19 cellular contexts compared by ENCODE assay signal in genomic region chr9:77726289-77726688, GRCh38.
DNase-seq lines count a peak whose midpoint lies in the region; ATAC-seq and TF ChIP-seq lines count a peak whose summit lies in the region.
"Had no signal": no experiment of that assay in that cellular context is flagged by ENCODE, and none has a peak within 500 bp of the region (broad histone marks: within the 10 kb centered on the region; RNA-seq: fewer than 3 reads in every experiment).

No MANE protein-coding gene starts in this region.

- H3K9me3 ChIP-seq in MG63, result no peaks in the 10 kb centered on the region
- H3K9me3 ChIP-seq: thoracic aorta had no signal

- no peaks in the 10 kb centered on the region for H3K36me3 ChIP-seq in MG63

- H3K27ac Mint-ChIP-seq in stimulated activated naive CD8-positive, alpha-beta T cell treated with anti-CD3 and anti-CD28 coated beads, Interleukin-15, Interleukin-2, amounts not matched to agents 100 ng/mL and 50 ng/mL, for 24 hours, result peak overlapping the region; percentile 88
- H3K27ac Mint-ChIP-seq in WTC11, result peak overlapping the region; percentile 16
- peak overlapping the region in 4 of 5 experiments; percentile 1 to 77 (median 26) for H3K27ac Mint-ChIP-seq in brain

- no peak for DNase-seq in stimulated activated naive CD8-positive, alpha-beta T cell treated with anti-CD3 and anti-CD28 coated beads, Interleukin-15, Interleukin-2, amounts not matched to agents 100 U/mL and 50 U/mL, for 24 hours
- DNase-seq in WTC11 (ENCODE audit: low spot score), result no peak
- DNase-seq in MG63, result no peak
- DNase-seq in Right ventricle myocardium superior, result no peak
- DNase-seq: amniotic stem cell, dermis blood vessel endothelial cell, Kasumi-1, kidney glomerular epithelial cell, NCI-H1105, NCI-H446, occipital lobe, OCI-M1, SW 1271 had no signal

- H3K4me3 ChIP-seq in MG63, result no peak overlapping the region
- H3K4me3 ChIP-seq: lung, skin epidermis, thoracic aorta had no signal

- peak overlapping the region; percentile 7 for H3K4me3 Mint-ChIP-seq in stimulated activated naive CD8-positive, alpha-beta T cell treated with anti-CD3 and anti-CD28 coated beads, Interleukin-15, Interleukin-2, amounts not matched to agents 100 ng/mL and 50 ng/mL, for 24 hours
- H3K4me3 Mint-ChIP-seq in WTC11 (no peak overlapping the region), brain (no peak overlapping the region)

- no peaks in the 10 kb centered on the region for H3K9me3 Mint-ChIP-seq in stimulated activated naive CD8-positive, alpha-beta T cell treated with anti-CD3 and anti-CD28 coated beads, Interleukin-15, Interleukin-2, amounts not matched to agents 100 ng/mL and 50 ng/mL, for 24 hours
- H3K9me3 Mint-ChIP-seq in WTC11 (peaks cover 13% of the 10 kb centered on the region), brain (peaks cover 3 to 9% (median 4%) of the 10 kb centered on the region in 5 experiments)

- CTCF ChIA-PET in WTC11 (lab: Charles Lee), result no interaction called here

- ATAC-seq in stimulated activated naive CD8-positive, alpha-beta T cell treated with anti-CD3 and anti-CD28 coated beads, Interleukin-15, Interleukin-2, amounts not matched to agents 100 U/mL and 50 U/mL, for 24 hours, result no peak
- ATAC-seq in WTC11 (no peak), Right ventricle myocardium superior (ENCODE audit: poor library complexity) (no peak), GM19452 (IDR thresholded peaks at IDR 0.05; ENCODE audit: unreplicated experiment) (no peak)

- POLR2A ChIA-PET in WTC11 (lab: Charles Lee), result no interaction called here

- H3K27me3 ChIP-seq in MG63, result no peaks in the 10 kb centered on the region

- intact Hi-C loops in Right ventricle myocardium superior (cut with DNase I), result no loop called here

- no peak for TF ChIP-seq CTCF in WTC11 (IDR thresholded peaks at IDR 0.05)
- TF ChIP-seq CTCF in brain (conservative IDR thresholded peaks at IDR 0.05), result no peak

- H3K4me1 Mint-ChIP-seq in stimulated activated naive CD8-positive, alpha-beta T cell treated with anti-CD3 and anti-CD28 coated beads, Interleukin-15, Interleukin-2, amounts not matched to agents 100 ng/mL and 50 ng/mL, for 24 hours (ENCODE audit: low read depth), result peaks cover 51% of the 10 kb centered on the region
- H3K4me1 Mint-ChIP-seq in WTC11 (peaks cover 19% of the 10 kb centered on the region), brain (peaks cover 40% of the 10 kb centered on the region)

- H3K36me3 Mint-ChIP-seq in stimulated activated naive CD8-positive, alpha-beta T cell treated with anti-CD3 and anti-CD28 coated beads, Interleukin-15, Interleukin-2, amounts not matched to agents 100 ng/mL and 50 ng/mL, for 24 hours (ENCODE audit: low read depth), result peaks cover 43% of the 10 kb centered on the region
- peaks cover 41% of the 10 kb centered on the region for H3K36me3 Mint-ChIP-seq in WTC11
- peaks cover 74% of the 10 kb centered on the region for H3K36me3 Mint-ChIP-seq in brain

- no peaks in the 10 kb centered on the region for H3K27me3 Mint-ChIP-seq in stimulated activated naive CD8-positive, alpha-beta T cell treated with anti-CD3 and anti-CD28 coated beads, Interleukin-15, Interleukin-2, amounts not matched to agents 100 ng/mL and 50 ng/mL, for 24 hours
- no peaks in the 10 kb centered on the region for H3K27me3 Mint-ChIP-seq in WTC11 (ENCODE audit: low read depth)
- H3K27me3 Mint-ChIP-seq in brain, result no peaks in the 10 kb centered on the region

TF ChIP-seq in WTC11, 78 proteins besides CTCF, POLR2A, EP300 and RAD21 (continues in another document):
- TF ChIP-seq, protein P1, sequence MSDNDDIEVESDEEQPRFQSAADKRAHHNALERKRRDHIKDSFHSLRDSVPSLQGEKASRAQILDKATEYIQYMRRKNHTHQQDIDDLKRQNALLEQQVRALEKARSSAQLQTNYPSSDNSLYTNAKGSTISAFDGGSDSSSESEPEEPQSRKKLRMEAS (CRISPR knock-in tag; IDR thresholded peaks at IDR 0.05), result no peak
- TF ChIP-seq ZNF121 (CRISPR knock-in tag; IDR thresholded peaks at IDR 0.05), result no peak
- TF ChIP-seq, protein P2, sequence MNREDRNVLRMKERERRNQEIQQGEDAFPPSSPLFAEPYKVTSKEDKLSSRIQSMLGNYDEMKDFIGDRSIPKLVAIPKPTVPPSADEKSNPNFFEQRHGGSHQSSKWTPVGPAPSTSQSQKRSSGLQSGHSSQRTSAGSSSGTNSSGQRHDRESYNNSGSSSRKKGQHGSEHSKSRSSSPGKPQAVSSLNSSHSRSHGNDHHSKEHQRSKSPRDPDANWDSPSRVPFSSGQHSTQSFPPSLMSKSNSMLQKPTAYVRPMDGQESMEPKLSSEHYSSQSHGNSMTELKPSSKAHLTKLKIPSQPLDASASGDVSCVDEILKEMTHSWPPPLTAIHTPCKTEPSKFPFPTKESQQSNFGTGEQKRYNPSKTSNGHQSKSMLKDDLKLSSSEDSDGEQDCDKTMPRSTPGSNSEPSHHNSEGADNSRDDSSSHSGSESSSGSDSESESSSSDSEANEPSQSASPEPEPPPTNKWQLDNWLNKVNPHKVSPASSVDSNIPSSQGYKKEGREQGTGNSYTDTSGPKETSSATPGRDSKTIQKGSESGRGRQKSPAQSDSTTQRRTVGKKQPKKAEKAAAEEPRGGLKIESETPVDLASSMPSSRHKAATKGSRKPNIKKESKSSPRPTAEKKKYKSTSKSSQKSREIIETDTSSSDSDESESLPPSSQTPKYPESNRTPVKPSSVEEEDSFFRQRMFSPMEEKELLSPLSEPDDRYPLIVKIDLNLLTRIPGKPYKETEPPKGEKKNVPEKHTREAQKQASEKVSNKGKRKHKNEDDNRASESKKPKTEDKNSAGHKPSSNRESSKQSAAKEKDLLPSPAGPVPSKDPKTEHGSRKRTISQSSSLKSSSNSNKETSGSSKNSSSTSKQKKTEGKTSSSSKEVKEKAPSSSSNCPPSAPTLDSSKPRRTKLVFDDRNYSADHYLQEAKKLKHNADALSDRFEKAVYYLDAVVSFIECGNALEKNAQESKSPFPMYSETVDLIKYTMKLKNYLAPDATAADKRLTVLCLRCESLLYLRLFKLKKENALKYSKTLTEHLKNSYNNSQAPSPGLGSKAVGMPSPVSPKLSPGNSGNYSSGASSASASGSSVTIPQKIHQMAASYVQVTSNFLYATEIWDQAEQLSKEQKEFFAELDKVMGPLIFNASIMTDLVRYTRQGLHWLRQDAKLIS (CRISPR knock-in tag; IDR thresholded peaks at IDR 0.05; ENCODE audit: borderline replicate concordance), result no peak
- TF ChIP-seq, protein P3, sequence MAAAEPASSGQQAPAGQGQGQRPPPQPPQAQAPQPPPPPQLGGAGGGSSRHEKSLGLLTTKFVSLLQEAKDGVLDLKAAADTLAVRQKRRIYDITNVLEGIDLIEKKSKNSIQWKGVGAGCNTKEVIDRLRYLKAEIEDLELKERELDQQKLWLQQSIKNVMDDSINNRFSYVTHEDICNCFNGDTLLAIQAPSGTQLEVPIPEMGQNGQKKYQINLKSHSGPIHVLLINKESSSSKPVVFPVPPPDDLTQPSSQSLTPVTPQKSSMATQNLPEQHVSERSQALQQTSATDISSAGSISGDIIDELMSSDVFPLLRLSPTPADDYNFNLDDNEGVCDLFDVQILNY (CRISPR knock-in tag; IDR thresholded peaks at IDR 0.05), result no peak
- no peak for TF ChIP-seq ZNF416 (CRISPR knock-in tag; IDR thresholded peaks at IDR 0.05)
- TF ChIP-seq PRRX2 (CRISPR knock-in tag; IDR thresholded peaks at IDR 0.05), result no peak
- no peak for TF ChIP-seq ZNF425 (CRISPR knock-in tag; conservative IDR thresholded peaks at IDR 0.05)
- TF ChIP-seq ZNF317 (CRISPR knock-in tag; IDR thresholded peaks at IDR 0.05; ENCODE audit: borderline replicate concordance, low read depth), result no peak
- no peak for TF ChIP-seq ETV6 (CRISPR knock-in tag; IDR thresholded peaks at IDR 0.05)
- no peak for TF ChIP-seq FOXK1 (CRISPR knock-in tag; IDR thresholded peaks at IDR 0.05)
- TF ChIP-seq, protein P4, sequence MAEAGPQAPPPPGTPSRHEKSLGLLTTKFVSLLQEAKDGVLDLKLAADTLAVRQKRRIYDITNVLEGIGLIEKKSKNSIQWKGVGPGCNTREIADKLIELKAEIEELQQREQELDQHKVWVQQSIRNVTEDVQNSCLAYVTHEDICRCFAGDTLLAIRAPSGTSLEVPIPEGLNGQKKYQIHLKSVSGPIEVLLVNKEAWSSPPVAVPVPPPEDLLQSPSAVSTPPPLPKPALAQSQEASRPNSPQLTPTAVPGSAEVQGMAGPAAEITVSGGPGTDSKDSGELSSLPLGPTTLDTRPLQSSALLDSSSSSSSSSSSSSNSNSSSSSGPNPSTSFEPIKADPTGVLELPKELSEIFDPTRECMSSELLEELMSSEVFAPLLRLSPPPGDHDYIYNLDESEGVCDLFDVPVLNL (CRISPR knock-in tag; IDR thresholded peaks at IDR 0.05; ENCODE audit: borderline replicate concordance, low read depth), result no peak
- no peak for TF ChIP-seq ELF4 (CRISPR knock-in tag; IDR thresholded peaks at IDR 0.05; ENCODE audit: low read depth)
- TF ChIP-seq RORB (CRISPR knock-in tag; IDR thresholded peaks at IDR 0.05), result no peak

Comparison
In these comparisons a context has a peak if more than half of its experiments do, and no peak if none do; other contexts are left out.
1. H3K27ac Mint-ChIP-seq: peak in every context shown above with its lines; median percentile 88 in stimulated activated naive CD8-positive, alpha-beta T cell treated with anti-CD3 and anti-CD28 coated beads, Interleukin-15, Interleukin-2, amounts not matched to agents 100 ng/mL and 50 ng/mL, for 24 hours; 26 in brain; 16 in WTC11.